In the genomic region with DNA sequence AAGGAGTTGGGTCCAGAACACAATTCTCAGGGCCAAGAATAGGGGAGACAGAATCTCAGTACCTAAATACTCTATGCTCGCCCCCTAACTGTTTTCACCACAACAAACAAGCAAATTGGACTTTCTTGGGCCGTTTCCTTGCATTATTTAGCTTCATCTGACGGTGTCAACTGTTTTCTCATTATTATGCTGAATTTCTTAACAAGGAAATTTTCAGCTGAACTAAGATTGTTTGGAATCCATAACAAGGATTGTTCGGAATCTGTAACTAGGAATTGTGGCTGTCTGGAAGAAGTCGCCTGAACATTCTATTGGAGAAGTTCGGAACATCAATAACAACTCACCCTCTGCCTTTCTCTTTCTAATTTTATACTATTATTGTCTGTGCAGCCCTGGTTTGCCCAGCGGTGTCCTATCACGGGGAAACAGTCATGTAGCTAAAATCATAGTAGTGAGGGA, we compare ENCODE assay signal across 25 cellular contexts. TPM values are rescaled to one million over a fixed set of nuclear protein-coding genes. Genes with fewer than 3 reads are reported as not detected.
"Had no signal": no experiment of that assay in that cellular context is flagged by ENCODE, and none has a peak within 500 bp of the region (broad histone marks: within the 10 kb centered on the region; RNA-seq: fewer than 3 reads in every experiment).

No MANE protein-coding gene starts in this region.

- H3K4me1 Mint-ChIP-seq: activated naive CD8-positive, alpha-beta T cell treated with anti-CD3 and anti-CD28 coated beads, Interleukin-2, amount 10 ng/mL, durations not matched to agents 7 days and 5 days had no signal

- DNase-seq: activated CD4-positive, alpha-beta T cell treated with anti-CD3 and anti-CD28 coated beads for 4 hours; activated CD8-positive, alpha-beta memory T cell treated with anti-CD3 and anti-CD28 coated beads, Interleukin-2, amount 50 U/mL, for 48 hours; activated CD8-positive, alpha-beta T cell treated with anti-CD3 and anti-CD28 coated beads, Interleukin-2, amount 10 ng/mL, durations not matched to agents 7 days and 5 days; activated naive CD4-positive, alpha-beta T cell treated with anti-CD3 and anti-CD28 coated beads, Interleukin-2, amount 50 U/mL, for 16 hours; activated naive CD8-positive, alpha-beta T cell treated with anti-CD3 and anti-CD28 coated beads, Interleukin-2, amount 10 ng/mL, durations not matched to agents 7 days and 5 days; activated T-cell treated with anti-CD3 and anti-CD28 coated beads, Interleukin-2, amount 50 U/mL, for 1 hour; adrenal gland; anterior cingulate cortex; Karpas-422; NCI-H1105 treated with DMSO at 0.1 percent for 48 hours; NCI-H1436 treated with DMSO at 0.1 percent for 48 hours; NCI-H187 treated with DMSO at 0.1 percent for 48 hours; NCI-H2081 treated with DMSO at 0.1 percent for 48 hours; NCI-H446; NCI-H524; Peyer's patch; Right ventricle myocardium superior; SJCRH30; SK-N-SH; T-helper 1 cell; WERI-Rb-1 had no signal

- H3K27me3 ChIP-seq: SJCRH30 had no signal

- H3K9ac ChIP-seq: SK-N-SH had no signal

- H3K4me3 ChIP-seq: adrenal gland, breast epithelium, Peyer's patch, SJCRH30 had no signal

- ATAC-seq: activated CD4-positive, CD25-positive, alpha-beta regulatory T cell treated with anti-CD3 and anti-CD28 coated beads, Interleukin-2, amount 50 U/mL, for 24 hours; activated CD8-positive, alpha-beta T cell treated with anti-CD3 and anti-CD28 coated beads, Interleukin-2, amount 10 ng/mL, durations not matched to agents 7 days and 5 days had no signal

- H3K4me3 Mint-ChIP-seq: activated CD8-positive, alpha-beta T cell treated with anti-CD3 and anti-CD28 coated beads, Interleukin-2, amount 10 ng/mL, durations not matched to agents 7 days and 5 days; activated naive CD8-positive, alpha-beta T cell treated with anti-CD3 and anti-CD28 coated beads, Interleukin-2, amount 10 ng/mL, durations not matched to agents 7 days and 5 days had no signal

- H3K4me2 ChIP-seq: SK-N-SH had no signal

- H3K9me3 ChIP-seq: adrenal gland, breast epithelium, Peyer's patch, SJCRH30, SK-N-SH had no signal

- H3K36me3 ChIP-seq: adrenal gland, breast epithelium, Peyer's patch, SJCRH30, WERI-Rb-1 had no signal

- H3K27ac ChIP-seq: adrenal gland, breast epithelium, Peyer's patch, RWPE1, SJCRH30, WERI-Rb-1 had no signal

- H3K4me1 ChIP-seq: adrenal gland, breast epithelium, Peyer's patch, SJCRH30 had no signal

- H3K27ac Mint-ChIP-seq: activated CD8-positive, alpha-beta T cell treated with anti-CD3 and anti-CD28 coated beads, Interleukin-2, amount 10 ng/mL, durations not matched to agents 7 days and 5 days; activated naive CD8-positive, alpha-beta T cell treated with anti-CD3 and anti-CD28 coated beads, Interleukin-2, amount 10 ng/mL, durations not matched to agents 7 days and 5 days had no signal

RNA-seq across cellular contexts. Expression of a gene that starts 15.5 kb away (rescaled TPM):
- total RNA-seq: activated CD8-positive, alpha-beta T cell treated with anti-CD3 and anti-CD28 coated beads, Interleukin-2, amount 10 ng/mL, durations not matched to agents 7 days and 5 days; activated naive CD8-positive, alpha-beta T cell treated with anti-CD3 and anti-CD28 coated beads, Interleukin-2, amount 10 ng/mL, durations not matched to agents 7 days and 5 days; Peyer's patch; Right ventricle myocardium superior; T-helper 2 cell treated with Interferon-gamma antibody and Interleukin-4, amounts not matched to agents 100 ng/mL and 5 ng/mL, for 36 hours had no signal
- polyA plus RNA-seq: adrenal gland had no signal

RNA-seq across cellular contexts. Expression of a gene that starts 34.7 kb away (rescaled TPM):
- total RNA-seq: activated CD8-positive, alpha-beta T cell treated with anti-CD3 and anti-CD28 coated beads, Interleukin-2, amount 10 ng/mL, durations not matched to agents 7 days and 5 days; activated naive CD8-positive, alpha-beta T cell treated with anti-CD3 and anti-CD28 coated beads, Interleukin-2, amount 10 ng/mL, durations not matched to agents 7 days and 5 days; breast epithelium; Peyer's patch; Right ventricle myocardium superior; SJCRH30; T-helper 2 cell treated with Interferon-gamma antibody and Interleukin-4, amounts not matched to agents 100 ng/mL and 5 ng/mL, for 36 hours had no signal
- polyA plus RNA-seq: SK-N-SH had no signal
